ENCODE assay signal across 22 cellular contexts in the genomic region with DNA sequence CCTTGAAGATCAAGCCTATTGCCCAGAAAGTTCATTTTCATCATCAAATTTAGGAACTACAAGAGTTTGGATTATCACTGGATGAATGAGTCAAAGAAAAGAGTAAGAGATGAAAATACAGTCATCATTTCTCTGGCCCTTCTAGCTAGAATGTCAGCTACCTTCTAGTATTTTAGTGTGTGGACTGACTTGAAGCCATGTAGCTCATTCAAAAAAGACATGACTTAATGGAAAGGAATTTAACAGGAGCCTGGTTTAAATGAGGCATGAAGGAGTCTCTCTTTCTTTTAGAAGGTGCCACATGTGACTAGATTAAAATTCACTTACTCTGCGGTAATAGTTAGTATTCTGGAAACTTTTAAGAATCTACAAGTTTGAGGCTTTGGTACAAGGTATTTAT. TPM values are rescaled to one million over a fixed set of nuclear protein-coding genes. Genes with fewer than 3 reads are reported as not detected.
A peak's percentile ranks its signal among the peaks of the same experiment; 100 is the strongest.
DNase-seq lines count a peak whose midpoint lies in the region; ATAC-seq, FAIRE-seq and TF ChIP-seq lines count a peak whose summit lies in the region.
"Had no signal": no experiment of that assay in that cellular context is flagged by ENCODE, and none has a peak within 500 bp of the region (broad histone marks: within the 10 kb centered on the region; RNA-seq: fewer than 3 reads in every experiment).

No MANE protein-coding gene starts in this region.

- H3K36me3 ChIP-seq in bronchial epithelial cell (ENCODE audit: control insufficient read depth, insufficient read depth, low read length) = peaks cover 5% of the 10 kb centered on the region
- H3K36me3 ChIP-seq in mesodermal cell (ENCODE audit: control insufficient read depth, insufficient read depth, low read length) = peaks cover 4% of the 10 kb centered on the region
- no peaks in the 10 kb centered on the region for H3K36me3 ChIP-seq in gastrocnemius medialis
- H3K36me3 ChIP-seq: BLaER1, gastroesophageal sphincter, spleen had no signal

- TF ChIP-seq CTCF in bronchial epithelial cell (IDR thresholded peaks at IDR 0.05; ENCODE audit: insufficient read depth, low read length, severe bottlenecking) (no peak), gastrocnemius medialis (IDR thresholded peaks at IDR 0.05 in 4 of 5, conservative IDR thresholded peaks at IDR 0.05 in 1 of 5) (no peak)

- intact Hi-C loops in gastrocnemius medialis (cut with DNase I; ENCODE audit: low total_unique reads) = no loop called here

- FAIRE-seq in bronchial epithelial cell (lab: Jason Lieb, UNC) (no peak), GM12891 (lab: Jason Lieb, UNC) (no peak)

- WGBS in mesodermal cell (ENCODE audit: insufficient coverage in 2 of 2), 2 experiments = no CpG with 5 or more reads among the region's 1 CpG

- H3K4me3 ChIP-seq in bronchial epithelial cell (ENCODE audit: low read depth, low read length) = no peak overlapping the region
- H3K4me3 ChIP-seq in mesodermal cell (ENCODE audit: extremely low read depth, insufficient read depth, low read length, poor library complexity, severe bottlenecking) = no peak overlapping the region
- H3K4me3 ChIP-seq in gastrocnemius medialis = no peak overlapping the region
- H3K4me3 ChIP-seq: BLaER1, gastroesophageal sphincter, spleen had no signal

- peak; percentile 42 for DNase-seq in DMS53 (lab: John Stamatoyannopoulos, UW)
- DNase-seq in LHCN-M2 (ENCODE audit: low read depth) = peak; percentile 48
- peak; percentile 58 for DNase-seq in bronchial epithelial cell (ENCODE audit: low read depth)
- DNase-seq in SK-N-DZ (ENCODE audit: low spot score) = no peak
- no peak for DNase-seq in gastrocnemius medialis
- no peak for DNase-seq in GM12891 (ENCODE audit: insufficient read length, low spot score)
- DNase-seq: activated CD4-positive, CD25-positive, alpha-beta regulatory T cell; activated effector memory CD4-positive, alpha-beta T cell treated with anti-CD3 and anti-CD28 coated beads, Interleukin-2, amount 50 U/mL, for 16 hours; DND-41; effector memory CD8-positive, alpha-beta T cell; immature natural killer cell; Kasumi-1; midbrain; NCI-H524; occipital lobe; OCI-M1; spleen; stimulated activated naive CD4-positive, alpha-beta T cell treated with Interleukin-2 at 50 U/mL for 16 hours had no signal

- H3K27ac ChIP-seq in mesodermal cell (ENCODE audit: low read depth, low read length, severe bottlenecking) (peak overlapping the region; percentile 25), gastrocnemius medialis (no peak overlapping the region)
- H3K27ac ChIP-seq: BLaER1, gastroesophageal sphincter, spleen had no signal

- in situ Hi-C loops in gastrocnemius medialis (cut with MboI; ENCODE audit: low sequenced_read_pairs in 4 of 4) = no loop called here

- TF ChIP-seq POLR2A in gastrocnemius medialis (IDR thresholded peaks at IDR 0.05) = no peak
- TF ChIP-seq POLR2A in GM12891 (IDR thresholded peaks at IDR 0.05; ENCODE audit: low read depth, low read length) = no peak

- no peaks in the 10 kb centered on the region for H3K9me3 ChIP-seq in mesodermal cell (ENCODE audit: control insufficient read depth, low read length)
- no peaks in the 10 kb centered on the region for H3K9me3 ChIP-seq in gastrocnemius medialis
- H3K9me3 ChIP-seq: gastroesophageal sphincter, spleen had no signal

- peaks cover 21% of the 10 kb centered on the region for H3K4me1 ChIP-seq in mesodermal cell (ENCODE audit: control insufficient read depth, insufficient read depth, low read length, poor library complexity, severe bottlenecking)
- peaks cover 8 to 15% of the 10 kb centered on the region in 2 donors for H3K4me1 ChIP-seq in gastrocnemius medialis

- ATAC-seq in GM21737 (IDR thresholded peaks at IDR 0.05; ENCODE audit: unreplicated experiment) (no peak), gastrocnemius medialis (no peak)
- ATAC-seq: effector memory CD8-positive, alpha-beta T cell; gastroesophageal sphincter had no signal

- H3K27me3 ChIP-seq in bronchial epithelial cell (ENCODE audit: control insufficient read depth, insufficient read depth, low read length) (no peaks in the 10 kb centered on the region), gastrocnemius medialis (peaks cover 29 to 46% (median 36%) of the 10 kb centered on the region in 3 donors)

TF ChIP-seq in GM12891, 5 proteins besides CTCF, POLR2A, EP300 and RAD21:
- no peak for TF ChIP-seq POLR2AphosphoS5 (IDR thresholded peaks at IDR 0.05; ENCODE audit: low read depth, low read length)
- TF ChIP-seq TAF1 (IDR thresholded peaks at IDR 0.05; ENCODE audit: low read depth, low read length) = no peak
- no peak for TF ChIP-seq POU2F2 (IDR thresholded peaks at IDR 0.05; ENCODE audit: low read depth, low read length)
- no peak for TF ChIP-seq PAX5 (IDR thresholded peaks at IDR 0.05; ENCODE audit: insufficient read depth, low read length, severe bottlenecking)
- TF ChIP-seq SPI1 (IDR thresholded peaks at IDR 0.05; ENCODE audit: low read depth, low read length) = no peak

RNA-seq across cellular contexts. Expression of gene PTHLH, which starts 7.1 kb away (rescaled TPM):
- total RNA-seq in LHCN-M2 (2014; rRNA removed) (0.51 and 0.63 TPM in 2 replicates), bronchial epithelial cell (47.4 and 82.1 TPM in 2 replicates), gastrocnemius medialis (under 1 TPM in 1 of 4 donors, not detected in 3; 0.26 TPM)
- polyA plus RNA-seq in LHCN-M2 (2012) = 0.09 TPM
- polyA plus RNA-seq in mesodermal cell (2013, experiment 1 of 2) = 2.6 TPM
- 1.5 TPM for polyA plus RNA-seq in mesodermal cell (2013, experiment 2 of 2)
- polyA plus RNA-seq in SK-N-DZ (2014; cell fraction: cytosol; rRNA removed) = not detected in 2 replicates
- not detected in 2 replicates for polyA plus RNA-seq in SK-N-DZ (2014; cell fraction: nucleus; rRNA removed)
- 0.15 TPM for polyA plus RNA-seq in GM12891 (2012; ENCODE audit: low read depth, missing spikeins)
- total RNA-seq: occipital lobe had no signal
- polyA plus RNA-seq: immature natural killer cell had no signal

Comparison
In these comparisons a context has a peak if more than half of its experiments do, and no peak if none do; other contexts are left out.
1. DNase-seq: peak in DMS53 (single experiment), LHCN-M2 (single experiment) and bronchial epithelial cell (single experiment); none in SK-N-DZ (single experiment), gastrocnemius medialis (0 of 2) and GM12891 (single experiment).
2. RNA of gene PTHLH, which starts 7.1 kb away (total RNA-seq): 47.4 to 82.1 TPM in bronchial epithelial cell; 0.51 to 0.63 TPM in LHCN-M2 and 0.26 TPM in gastrocnemius medialis; every median in the first group is over 10 times any median in the second.